Comparison of ENCODE assay signal across 18 cellular contexts in the genomic region with DNA sequence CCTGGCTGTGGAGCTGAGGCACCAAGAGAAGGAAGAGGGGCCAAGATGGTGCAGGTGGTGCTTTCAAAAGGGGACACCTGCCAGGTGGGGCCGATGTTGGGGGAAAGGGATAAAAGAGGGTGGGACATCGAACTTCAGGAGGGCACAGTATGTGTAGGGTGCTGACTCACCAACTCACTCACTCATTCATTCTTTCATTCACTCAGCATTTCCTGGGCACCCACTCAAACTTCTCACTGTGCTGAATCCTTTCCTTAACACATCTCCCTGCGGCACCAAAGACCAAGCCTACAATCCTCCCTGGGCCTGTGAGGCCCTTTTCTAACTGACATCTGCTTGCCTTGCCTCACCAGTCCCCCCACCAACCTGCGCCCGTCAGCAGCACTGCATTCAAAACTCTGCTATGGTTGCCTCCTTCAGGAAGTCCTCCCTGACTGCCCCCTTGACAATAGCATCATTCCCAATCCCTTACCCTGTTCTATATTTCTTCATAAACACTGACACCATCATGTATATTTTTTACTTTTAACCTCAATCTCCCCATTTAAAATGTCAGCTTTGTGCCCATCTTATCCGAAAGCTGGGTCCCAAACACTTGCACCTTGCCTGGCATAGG.
"Had no signal": no experiment of that assay in that cellular context is flagged by ENCODE, and none has a peak within 500 bp of the region (broad histone marks: within the 10 kb centered on the region; RNA-seq: fewer than 3 reads in every experiment).

No MANE protein-coding gene starts in this region.

- ATAC-seq: activated T-cell treated with anti-CD3 and anti-CD28 coated beads, Interleukin-2, amount 50 U/mL, for 4 hours; natural killer cell had no signal

- H3K27ac Mint-ChIP-seq: activated CD4-positive, alpha-beta T cell treated with anti-CD3 and anti-CD28 coated beads, Interleukin-2, amount 10 ng/mL, durations not matched to agents 7 days and 5 days; activated naive CD4-positive, alpha-beta T cell treated with anti-CD3 and anti-CD28 coated beads, Interleukin-2, amount 10 ng/mL, durations not matched to agents 7 days and 5 days; natural killer cell; T-helper 1 cell treated with Interleukin-12 subunit alpha and Interleukin-12 subunit beta and Interleukin-4 antibody, amounts not matched to agents 30 μg/mL and 1 μg/mL, for 36 hours had no signal

- H3K9me3 ChIP-seq: ascending aorta, lower lobe of right lung, tibial artery, vagina had no signal

- H3K4me1 ChIP-seq: ascending aorta, lower lobe of right lung, tibial artery, vagina had no signal

- H3K36me3 ChIP-seq: ascending aorta, cardiac muscle cell, lower lobe of right lung, tibial artery, vagina had no signal

- H3K36me3 Mint-ChIP-seq: activated naive CD4-positive, alpha-beta T cell treated with anti-CD3 and anti-CD28 coated beads, Interleukin-2, amount 10 ng/mL, durations not matched to agents 7 days and 5 days; natural killer cell had no signal

- H3K27me3 ChIP-seq: ascending aorta, cardiac muscle cell, tibial artery, vagina had no signal

- H3K27ac ChIP-seq: ascending aorta, cardiac muscle cell, lower lobe of right lung, tibial artery had no signal

- H3K27me3 Mint-ChIP-seq: activated CD4-positive, alpha-beta T cell treated with anti-CD3 and anti-CD28 coated beads, Interleukin-2, amount 10 ng/mL, durations not matched to agents 7 days and 5 days; activated naive CD4-positive, alpha-beta T cell treated with anti-CD3 and anti-CD28 coated beads, Interleukin-2, amount 10 ng/mL, durations not matched to agents 7 days and 5 days had no signal

- H3K9me3 Mint-ChIP-seq: activated CD4-positive, alpha-beta T cell treated with anti-CD3 and anti-CD28 coated beads, Interleukin-2, amount 10 ng/mL, durations not matched to agents 7 days and 5 days; activated T-cell treated with anti-CD3 and anti-CD28 coated beads, Interleukin-2, amount 50 U/mL, for 4 hours; natural killer cell had no signal

- FAIRE-seq: frontal cortex had no signal

- DNase-seq: activated CD4-positive, alpha-beta T cell treated with anti-CD3 and anti-CD28 coated beads, Interleukin-2, amount 10 ng/mL, durations not matched to agents 7 days and 5 days; activated CD8-positive, alpha-beta memory T cell treated with anti-CD3 and anti-CD28 coated beads, Interleukin-2, amount 50 U/mL, for 4 hours; activated effector memory CD4-positive, alpha-beta T cell treated with Interleukin-2 at 50 U/mL for 16 hours; activated naive CD4-positive, alpha-beta T cell treated with anti-CD3 and anti-CD28 coated beads, Interleukin-2, amount 10 ng/mL, durations not matched to agents 7 days and 5 days; activated T-cell treated with anti-CD3 and anti-CD28 coated beads, Interleukin-2, amount 50 U/mL, for 4 hours; dermis blood vessel endothelial cell; effector memory CD4-positive, alpha-beta T cell; islet precursor cell; lower lobe of right lung; natural killer cell; stimulated activated CD4-positive, alpha-beta T cell treated with anti-CD3 and anti-CD28 coated beads, Interleukin-2, amount 100 ng/mL, for 24 hours; stimulated activated naive CD4-positive, alpha-beta T cell treated with Interleukin-2 at 50 U/mL for 16 hours; tibial artery had no signal

- H3K4me1 Mint-ChIP-seq: activated CD4-positive, alpha-beta T cell treated with anti-CD3 and anti-CD28 coated beads, Interleukin-2, amount 10 ng/mL, durations not matched to agents 7 days and 5 days; activated naive CD4-positive, alpha-beta T cell treated with anti-CD3 and anti-CD28 coated beads, Interleukin-2, amount 10 ng/mL, durations not matched to agents 7 days and 5 days; natural killer cell had no signal

- H3K4me3 Mint-ChIP-seq: activated CD4-positive, alpha-beta T cell treated with anti-CD3 and anti-CD28 coated beads, Interleukin-2, amount 10 ng/mL, durations not matched to agents 7 days and 5 days; activated naive CD4-positive, alpha-beta T cell treated with anti-CD3 and anti-CD28 coated beads, Interleukin-2, amount 10 ng/mL, durations not matched to agents 7 days and 5 days; activated T-cell treated with anti-CD3 and anti-CD28 coated beads, Interleukin-2, amount 50 U/mL, for 4 hours; natural killer cell; T-helper 1 cell treated with Interleukin-12 subunit alpha and Interleukin-12 subunit beta and Interleukin-4 antibody, amounts not matched to agents 30 μg/mL and 1 μg/mL, for 36 hours had no signal

- H3K4me3 ChIP-seq: ascending aorta, cardiac muscle cell, lower lobe of right lung, tibial artery, vagina had no signal
